Comparison of ENCODE assay signal across 1 cellular context in the genomic region with DNA sequence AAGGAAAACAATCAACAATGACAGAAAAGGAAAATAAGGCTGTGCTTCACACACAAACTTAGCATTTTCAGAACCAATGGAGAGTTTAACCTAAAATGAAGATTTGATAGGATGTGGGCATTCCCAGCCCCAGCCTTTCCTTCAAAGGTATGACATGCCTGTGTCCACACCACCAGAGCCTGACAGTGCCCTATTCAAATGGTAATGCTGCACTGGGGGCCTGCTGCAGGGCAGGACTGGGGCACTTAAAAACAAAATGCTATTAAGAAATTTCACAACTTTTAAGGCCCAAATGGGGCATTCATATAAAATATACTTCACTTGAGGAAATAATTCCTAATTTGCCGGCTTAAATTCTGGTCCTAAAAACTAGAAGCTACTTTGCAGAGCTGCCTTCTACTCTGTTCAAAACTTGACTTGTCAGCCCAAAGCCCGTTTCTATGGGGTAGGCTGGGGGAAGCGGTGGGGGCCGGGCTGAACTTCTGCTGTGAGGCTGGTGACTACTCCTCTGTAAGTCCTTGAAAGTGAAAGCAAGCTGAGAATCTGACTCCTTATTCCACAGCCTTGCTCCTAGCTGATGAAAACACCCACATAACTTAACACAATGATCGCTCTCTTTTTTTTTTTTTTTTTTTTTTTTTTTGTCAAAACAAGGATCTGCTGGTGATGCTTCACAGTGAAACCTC.
TF ChIP-seq lines count a peak whose summit lies in the region.

No MANE protein-coding gene starts in this region.

TF ChIP-seq in SK-N-SH, 30 proteins besides CTCF, POLR2A, EP300 and RAD21 (continued from another document):
- TF ChIP-seq, protein P1, sequence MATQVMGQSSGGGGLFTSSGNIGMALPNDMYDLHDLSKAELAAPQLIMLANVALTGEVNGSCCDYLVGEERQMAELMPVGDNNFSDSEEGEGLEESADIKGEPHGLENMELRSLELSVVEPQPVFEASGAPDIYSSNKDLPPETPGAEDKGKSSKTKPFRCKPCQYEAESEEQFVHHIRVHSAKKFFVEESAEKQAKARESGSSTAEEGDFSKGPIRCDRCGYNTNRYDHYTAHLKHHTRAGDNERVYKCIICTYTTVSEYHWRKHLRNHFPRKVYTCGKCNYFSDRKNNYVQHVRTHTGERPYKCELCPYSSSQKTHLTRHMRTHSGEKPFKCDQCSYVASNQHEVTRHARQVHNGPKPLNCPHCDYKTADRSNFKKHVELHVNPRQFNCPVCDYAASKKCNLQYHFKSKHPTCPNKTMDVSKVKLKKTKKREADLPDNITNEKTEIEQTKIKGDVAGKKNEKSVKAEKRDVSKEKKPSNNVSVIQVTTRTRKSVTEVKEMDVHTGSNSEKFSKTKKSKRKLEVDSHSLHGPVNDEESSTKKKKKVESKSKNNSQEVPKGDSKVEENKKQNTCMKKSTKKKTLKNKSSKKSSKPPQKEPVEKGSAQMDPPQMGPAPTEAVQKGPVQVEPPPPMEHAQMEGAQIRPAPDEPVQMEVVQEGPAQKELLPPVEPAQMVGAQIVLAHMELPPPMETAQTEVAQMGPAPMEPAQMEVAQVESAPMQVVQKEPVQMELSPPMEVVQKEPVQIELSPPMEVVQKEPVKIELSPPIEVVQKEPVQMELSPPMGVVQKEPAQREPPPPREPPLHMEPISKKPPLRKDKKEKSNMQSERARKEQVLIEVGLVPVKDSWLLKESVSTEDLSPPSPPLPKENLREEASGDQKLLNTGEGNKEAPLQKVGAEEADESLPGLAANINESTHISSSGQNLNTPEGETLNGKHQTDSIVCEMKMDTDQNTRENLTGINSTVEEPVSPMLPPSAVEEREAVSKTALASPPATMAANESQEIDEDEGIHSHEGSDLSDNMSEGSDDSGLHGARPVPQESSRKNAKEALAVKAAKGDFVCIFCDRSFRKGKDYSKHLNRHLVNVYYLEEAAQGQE (IDR thresholded peaks at IDR 0.05; ENCODE audit: low read depth, low read length), result no peak
- TF ChIP-seq CHD2 (IDR thresholded peaks at IDR 0.05; ENCODE audit: low read length, partially characterized antibody), result no peak
- TF ChIP-seq RCOR1 (IDR thresholded peaks at IDR 0.05; ENCODE audit: low read length), result no peak
- no peak for TF ChIP-seq MXI1 (IDR thresholded peaks at IDR 0.05; ENCODE audit: low read depth, low read length)
- TF ChIP-seq GABPA (IDR thresholded peaks at IDR 0.05; ENCODE audit: low read depth), result no peak
- TF ChIP-seq GATA2 (CRISPR knock-in tag; IDR thresholded peaks at IDR 0.05), result no peak
- no peak for TF ChIP-seq RXRA (IDR thresholded peaks at IDR 0.05; ENCODE audit: borderline replicate concordance, low read depth)
- TF ChIP-seq ELF1 (IDR thresholded peaks at IDR 0.05), result no peak
- TF ChIP-seq, protein P2, sequence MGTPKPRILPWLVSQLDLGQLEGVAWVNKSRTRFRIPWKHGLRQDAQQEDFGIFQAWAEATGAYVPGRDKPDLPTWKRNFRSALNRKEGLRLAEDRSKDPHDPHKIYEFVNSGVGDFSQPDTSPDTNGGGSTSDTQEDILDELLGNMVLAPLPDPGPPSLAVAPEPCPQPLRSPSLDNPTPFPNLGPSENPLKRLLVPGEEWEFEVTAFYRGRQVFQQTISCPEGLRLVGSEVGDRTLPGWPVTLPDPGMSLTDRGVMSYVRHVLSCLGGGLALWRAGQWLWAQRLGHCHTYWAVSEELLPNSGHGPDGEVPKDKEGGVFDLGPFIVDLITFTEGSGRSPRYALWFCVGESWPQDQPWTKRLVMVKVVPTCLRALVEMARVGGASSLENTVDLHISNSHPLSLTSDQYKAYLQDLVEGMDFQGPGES (IDR thresholded peaks at IDR 0.05; ENCODE audit: low read depth, low read length), result no peak
- TF ChIP-seq SIN3A (IDR thresholded peaks at IDR 0.05; ENCODE audit: borderline replicate concordance, low read depth, low read length), result no peak
- TF ChIP-seq, protein P3, sequence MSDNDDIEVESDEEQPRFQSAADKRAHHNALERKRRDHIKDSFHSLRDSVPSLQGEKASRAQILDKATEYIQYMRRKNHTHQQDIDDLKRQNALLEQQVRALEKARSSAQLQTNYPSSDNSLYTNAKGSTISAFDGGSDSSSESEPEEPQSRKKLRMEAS (IDR thresholded peaks at IDR 0.05; ENCODE audit: low read depth), result no peak
